Comparison of ENCODE assay signal across 27 cellular contexts in genomic region chr2:2701176-2701781, GRCh38.
"Had no signal": no experiment of that assay in that cellular context is flagged by ENCODE, and none has a peak within 500 bp of the region (broad histone marks: within the 10 kb centered on the region; RNA-seq: fewer than 3 reads in every experiment).

No MANE protein-coding gene starts in this region.

- H3K4me1 Mint-ChIP-seq: natural killer cell; stimulated activated effector memory CD8-positive, alpha-beta T cell treated with anti-CD3 and anti-CD28 coated beads, Interleukin-12 subunit alpha, Interleukin-12 subunit beta, amount 100 ng/mL, for 72 hours; stimulated activated naive B cell treated with anti-CD40 and anti-IgM and Interleukin-4, amounts not matched to agents 10 μg/mL and 1 μg/mL and 100 μg/mL, for 72 hours had no signal

- ATAC-seq: naive thymus-derived CD4-positive, alpha-beta T cell; natural killer cell; right cardiac atrium; right lobe of liver; stimulated activated effector memory CD8-positive, alpha-beta T cell treated with anti-CD3 and anti-CD28 coated beads, Interleukin-12 subunit alpha, Interleukin-12 subunit beta, amount 100 ng/mL, for 72 hours; stimulated activated naive B cell treated with anti-CD40 and anti-IgM and Interleukin-4, amounts not matched to agents 10 μg/mL and 1 μg/mL and 100 μg/mL, for 72 hours; upper lobe of right lung had no signal

- H3K36me3 ChIP-seq: ovary, prostate gland, right lobe of liver, sigmoid colon, suprapubic skin, tibial artery, transverse colon, upper lobe of right lung, uterus had no signal

- H3K9me3 Mint-ChIP-seq: naive thymus-derived CD4-positive, alpha-beta T cell; natural killer cell; nephron; stimulated activated effector memory CD8-positive, alpha-beta T cell treated with anti-CD3 and anti-CD28 coated beads, Interleukin-12 subunit alpha, Interleukin-12 subunit beta, amount 100 ng/mL, for 72 hours; stimulated activated naive B cell treated with anti-CD40 and anti-IgM and Interleukin-4, amounts not matched to agents 10 μg/mL and 1 μg/mL and 100 μg/mL, for 72 hours; stimulated activated naive CD8-positive, alpha-beta T cell treated with anti-CD3 and anti-CD28 coated beads, Interleukin-15, Interleukin-2, amounts not matched to agents 100 ng/mL and 50 ng/mL, for 24 hours; type B pancreatic cell had no signal

- H3K4me3 ChIP-seq: ovary, prostate gland, right lobe of liver, sigmoid colon, suprapubic skin, testis, tibial artery, transverse colon, upper lobe of right lung, uterus had no signal

- H2AFZ ChIP-seq: parathyroid adenoma had no signal

- H3K9me3 ChIP-seq: ovary, prostate gland, right lobe of liver, sigmoid colon, suprapubic skin, testis, tibial artery, transverse colon, upper lobe of right lung, uterus had no signal

- H3K27ac ChIP-seq: ovary, parathyroid adenoma, prostate gland, right lobe of liver, sigmoid colon, suprapubic skin, testis, tibial artery, transverse colon, upper lobe of right lung, uterus had no signal

- H3K27me3 ChIP-seq: ovary, right lobe of liver, sigmoid colon, testis, transverse colon, upper lobe of right lung, uterus had no signal

- H3K36me3 Mint-ChIP-seq: naive thymus-derived CD4-positive, alpha-beta T cell; natural killer cell; stimulated activated effector memory CD8-positive, alpha-beta T cell treated with anti-CD3 and anti-CD28 coated beads, Interleukin-12 subunit alpha, Interleukin-12 subunit beta, amount 100 ng/mL, for 72 hours; stimulated activated naive B cell treated with anti-CD40 and anti-IgM and Interleukin-4, amounts not matched to agents 10 μg/mL and 1 μg/mL and 100 μg/mL, for 72 hours; type B pancreatic cell had no signal

- H3K4me3 Mint-ChIP-seq: naive thymus-derived CD4-positive, alpha-beta T cell; natural killer cell; nephron; stimulated activated effector memory CD8-positive, alpha-beta T cell treated with anti-CD3 and anti-CD28 coated beads, Interleukin-12 subunit alpha, Interleukin-12 subunit beta, amount 100 ng/mL, for 72 hours; stimulated activated naive B cell treated with anti-CD40 and anti-IgM and Interleukin-4, amounts not matched to agents 10 μg/mL and 1 μg/mL and 100 μg/mL, for 72 hours; stimulated activated naive CD8-positive, alpha-beta T cell treated with anti-CD3 and anti-CD28 coated beads, Interleukin-15, Interleukin-2, amounts not matched to agents 100 ng/mL and 50 ng/mL, for 24 hours; type B pancreatic cell had no signal

- H3K4me1 ChIP-seq: prostate gland, right lobe of liver, suprapubic skin, tibial artery, transverse colon, upper lobe of right lung, uterus had no signal

- H3K27me3 Mint-ChIP-seq: naive thymus-derived CD4-positive, alpha-beta T cell; stimulated activated naive B cell treated with anti-CD40 and anti-IgM and Interleukin-4, amounts not matched to agents 10 μg/mL and 1 μg/mL and 100 μg/mL, for 72 hours; stimulated activated naive CD8-positive, alpha-beta T cell treated with anti-CD3 and anti-CD28 coated beads, Interleukin-15, Interleukin-2, amounts not matched to agents 100 ng/mL and 50 ng/mL, for 24 hours had no signal

- H3K27ac Mint-ChIP-seq: naive thymus-derived CD4-positive, alpha-beta T cell; natural killer cell; nephron; stimulated activated effector memory CD8-positive, alpha-beta T cell treated with anti-CD3 and anti-CD28 coated beads, Interleukin-12 subunit alpha, Interleukin-12 subunit beta, amount 100 ng/mL, for 72 hours; stimulated activated naive B cell treated with anti-CD40 and anti-IgM and Interleukin-4, amounts not matched to agents 10 μg/mL and 1 μg/mL and 100 μg/mL, for 72 hours; stimulated activated naive CD8-positive, alpha-beta T cell treated with anti-CD3 and anti-CD28 coated beads, Interleukin-15, Interleukin-2, amounts not matched to agents 100 ng/mL and 50 ng/mL, for 24 hours; type B pancreatic cell had no signal

- DNase-seq: naive thymus-derived CD4-positive, alpha-beta T cell; natural killer cell; occipital lobe; right cardiac atrium; right lobe of liver; sigmoid colon; small intestine; stimulated activated CD4-positive, alpha-beta T cell treated with anti-CD3 and anti-CD28 coated beads, Interleukin-15, amount 100 ng/mL, for 24 hours; stimulated activated CD4-positive, alpha-beta T cell treated with anti-CD3 and anti-CD28 coated beads, Interleukin-2, amount 100 ng/mL, for 24 hours; stimulated activated CD4-positive, alpha-beta T cell treated with anti-CD3 and anti-CD28 coated beads, Interleukin-2, amount 100 ng/mL, for 48 hours; stimulated activated CD4-positive, alpha-beta T cell treated with anti-CD3 and anti-CD28 coated beads, Interleukin-4, amount 100 ng/mL, for 24 hours; stimulated activated naive B cell treated with anti-CD40 and anti-IgM and Interleukin-4, amounts not matched to agents 10 μg/mL and 1 μg/mL and 100 μg/mL, for 72 hours; stimulated activated naive CD4-positive, alpha-beta T cell treated with Interleukin-2 at 50 U/mL for 16 hours; substantia nigra; tibial artery; transverse colon; upper lobe of right lung; uterus had no signal

- H3K9ac ChIP-seq: parathyroid adenoma had no signal
